28 cellular contexts compared by ENCODE assay signal in genomic region chr7:132767378-132767777, GRCh38.
"Had no signal": no experiment of that assay in that cellular context is flagged by ENCODE, and none has a peak within 500 bp of the region (broad histone marks: within the 10 kb centered on the region; RNA-seq: fewer than 3 reads in every experiment).

No MANE protein-coding gene starts in this region.

- ATAC-seq: activated CD4-positive, CD25-positive, alpha-beta regulatory T cell treated with anti-CD3 and anti-CD28 coated beads, Interleukin-2, amount 50 U/mL, for 24 hours; activated CD8-positive, alpha-beta T cell treated with anti-CD3 and anti-CD28 coated beads for 36 hours; activated T-cell treated with anti-CD3 and anti-CD28 coated beads, Interleukin-2, amount 50 U/mL, for 4 hours; activated T-helper 17 cell treated with anti-CD3 and anti-CD28 coated beads, Interleukin-2, amount 50 U/mL, for 72 hours; esophagus mucosa; T-helper 17 cell had no signal

- H3K27me3 ChIP-seq: brain microvascular endothelial cell, dorsolateral prefrontal cortex had no signal

- H3K4me3 ChIP-seq: coronary artery, dorsolateral prefrontal cortex had no signal

- H3K36me3 ChIP-seq: brain microvascular endothelial cell, WERI-Rb-1 had no signal

- FAIRE-seq: astrocyte, frontal cortex had no signal

- H3K27ac ChIP-seq: brain microvascular endothelial cell, coronary artery, dorsolateral prefrontal cortex, WERI-Rb-1 had no signal

- DNase-seq: activated B cell treated with CpG ODN at 0.5 μM for 24 hours; activated CD4-positive, alpha-beta T cell treated with anti-CD3 and anti-CD28 coated beads for 48 hours; activated CD4-positive, alpha-beta T cell treated with anti-CD3 and anti-CD28 coated beads, Interleukin-2, amount 50 U/mL, for 1 hour; activated CD4-positive, alpha-beta T cell treated with anti-CD3 and anti-CD28 coated beads, Interleukin-2, amount 50 U/mL, for 48 hours; activated CD8-positive, alpha-beta memory T cell treated with anti-CD3 and anti-CD28 coated beads for 24 hours; activated CD8-positive, alpha-beta T cell treated with anti-CD3 and anti-CD28 coated beads for 36 hours; activated effector memory CD4-positive, alpha-beta T cell treated with Interleukin-2 at 50 U/mL for 16 hours; activated gamma-delta T cell treated with Interleukin-2 at 50 U/mL for 16 hours; activated naive CD4-positive, alpha-beta T cell treated with anti-CD3 and anti-CD28 coated beads, Interleukin-2, amount 50 U/mL, for 16 hours; activated naive CD4-positive, alpha-beta T cell treated with Interleukin-2 at 50 U/mL for 16 hours; activated T-cell treated with anti-CD3 and anti-CD28 coated beads, Interleukin-2, amount 50 U/mL, for 4 hours; amniotic stem cell; anterior cingulate cortex; brain microvascular endothelial cell; dorsolateral prefrontal cortex; effector memory CD4-positive, alpha-beta T cell; endodermal cell; foreskin fibroblast; T-helper 1 cell; T-helper 17 cell; T1000; WERI-Rb-1 had no signal
